Comparison of ENCODE assay signal across 15 cellular contexts in genomic region chr14:102194856-102195255, GRCh38.
"Had no signal": no experiment of that assay in that cellular context is flagged by ENCODE, and none has a peak within 500 bp of the region (broad histone marks: within the 10 kb centered on the region; RNA-seq: fewer than 3 reads in every experiment).

No MANE protein-coding gene starts in this region.

- H3K27me3 ChIP-seq: gastroesophageal sphincter, heart right ventricle, stomach, tibial artery, vagina had no signal

- H3K9me3 Mint-ChIP-seq: activated naive CD8-positive, alpha-beta T cell treated with anti-CD3 and anti-CD28 coated beads for 36 hours; dendritic cell treated with granulocyte-macrophage colony-stimulating factor and Interleukin-4, amounts not matched to agents 40 ng/mL and 50 ng/mL, for 4 days had no signal

- ATAC-seq: activated CD4-positive, CD25-positive, alpha-beta regulatory T cell treated with anti-CD3 and anti-CD28 coated beads, Interleukin-2, amount 50 U/mL, for 24 hours; gastroesophageal sphincter; heart right ventricle; naive thymus-derived CD4-positive, alpha-beta T cell; right cardiac atrium had no signal

- H3K27ac Mint-ChIP-seq: activated naive CD8-positive, alpha-beta T cell treated with anti-CD3 and anti-CD28 coated beads for 36 hours; dendritic cell treated with granulocyte-macrophage colony-stimulating factor and Interleukin-4, amounts not matched to agents 40 ng/mL and 50 ng/mL, for 4 days had no signal

- DNase-seq: activated CD4-positive, alpha-beta T cell treated with anti-CD3 and anti-CD28 coated beads, Interleukin-2, amount 50 U/mL, for 1 hour; activated CD8-positive, alpha-beta memory T cell treated with anti-CD3 and anti-CD28 coated beads for 24 hours; activated naive CD8-positive, alpha-beta T cell treated with anti-CD3 and anti-CD28 coated beads for 36 hours; amygdala; cerebellar nuclear complex; heart right ventricle; naive thymus-derived CD4-positive, alpha-beta T cell; right cardiac atrium; stomach; tibial artery had no signal

- H3K4me3 Mint-ChIP-seq: activated naive CD8-positive, alpha-beta T cell treated with anti-CD3 and anti-CD28 coated beads for 36 hours; dendritic cell treated with granulocyte-macrophage colony-stimulating factor and Interleukin-4, amounts not matched to agents 40 ng/mL and 50 ng/mL, for 4 days; naive thymus-derived CD4-positive, alpha-beta T cell had no signal

- H3K4me3 ChIP-seq: gastroesophageal sphincter, heart right ventricle, smooth muscle cell, stomach, tibial artery, vagina had no signal

- H3K9me3 ChIP-seq: gastroesophageal sphincter, heart right ventricle, stomach, tibial artery, vagina had no signal

- H3K27ac ChIP-seq: gastroesophageal sphincter, heart right ventricle, stomach, tibial artery, vagina had no signal

- H3K27me3 Mint-ChIP-seq: activated naive CD8-positive, alpha-beta T cell treated with anti-CD3 and anti-CD28 coated beads for 36 hours; dendritic cell treated with granulocyte-macrophage colony-stimulating factor and Interleukin-4, amounts not matched to agents 40 ng/mL and 50 ng/mL, for 4 days; naive thymus-derived CD4-positive, alpha-beta T cell had no signal

- H3K4me1 ChIP-seq: tibial artery had no signal
